ENCODE assay signal across 17 cellular contexts in the genomic region with DNA sequence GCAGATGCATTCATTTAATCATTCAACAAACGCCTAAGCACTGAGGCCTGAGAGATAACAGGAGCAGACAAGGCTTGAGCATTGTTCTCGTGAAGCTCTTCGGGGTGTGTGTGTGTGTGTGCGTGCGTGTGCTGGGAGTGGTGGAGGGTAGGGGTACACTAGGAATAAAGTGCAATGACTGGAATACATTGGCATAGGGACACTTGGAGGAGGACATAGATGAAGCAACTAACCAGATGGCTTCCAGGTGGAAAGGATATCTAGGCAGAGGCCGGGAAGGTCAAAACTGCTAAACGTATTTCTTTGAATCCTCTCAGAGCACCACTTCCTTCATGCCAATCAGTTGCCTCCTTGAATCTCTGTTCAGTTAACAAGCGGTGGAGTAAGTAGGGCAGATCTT. TPM values are rescaled to one million over a fixed set of nuclear protein-coding genes. Genes with fewer than 3 reads are reported as not detected.
"Had no signal": no experiment of that assay in that cellular context is flagged by ENCODE, and none has a peak within 500 bp of the region (broad histone marks: within the 10 kb centered on the region; RNA-seq: fewer than 3 reads in every experiment).

No MANE protein-coding gene starts in this region.

- ATAC-seq: activated CD4-positive, CD25-positive, alpha-beta regulatory T cell treated with anti-CD3 and anti-CD28 coated beads, Interleukin-2, amount 50 U/mL, for 24 hours; effector memory CD8-positive, alpha-beta T cell; heart left ventricle; left colon; lower lobe of right lung; sciatic nerve had no signal

- H3K4me3 ChIP-seq: adrenal gland, heart left ventricle, lower lobe of right lung, SJCRH30, suprapubic skin had no signal

- H3K9me3 Mint-ChIP-seq: effector memory CD8-positive, alpha-beta T cell; stimulated activated naive CD8-positive, alpha-beta T cell treated with anti-CD3 and anti-CD28 coated beads, Interleukin-15, Interleukin-2, amounts not matched to agents 100 ng/mL and 50 ng/mL, for 24 hours had no signal

- H3K27me3 ChIP-seq: adrenal gland, heart left ventricle, SJCRH30, suprapubic skin had no signal

- H3K9me3 ChIP-seq: heart left ventricle, lower lobe of right lung, SJCRH30, suprapubic skin had no signal

- H3K36me3 ChIP-seq: adrenal gland, heart left ventricle, lower lobe of right lung, SJCRH30, suprapubic skin had no signal

- H3K4me3 Mint-ChIP-seq: effector memory CD8-positive, alpha-beta T cell; stimulated activated naive CD8-positive, alpha-beta T cell treated with anti-CD3 and anti-CD28 coated beads, Interleukin-15, Interleukin-2, amounts not matched to agents 100 ng/mL and 50 ng/mL, for 24 hours had no signal

- H3K27ac Mint-ChIP-seq: effector memory CD8-positive, alpha-beta T cell; stimulated activated naive CD8-positive, alpha-beta T cell treated with anti-CD3 and anti-CD28 coated beads, Interleukin-15, Interleukin-2, amounts not matched to agents 100 ng/mL and 50 ng/mL, for 24 hours had no signal

- H3K27ac ChIP-seq: adrenal gland, heart left ventricle, lower lobe of right lung, SJCRH30, suprapubic skin had no signal

- H3K4me1 ChIP-seq: adrenal gland, heart left ventricle, lower lobe of right lung, SJCRH30, suprapubic skin had no signal

- DNase-seq: activated CD8-positive, alpha-beta memory T cell treated with anti-CD3 and anti-CD28 coated beads, Interleukin-2, amount 50 U/mL, for 48 hours; activated gamma-delta T cell; adrenal gland; dermis blood vessel endothelial cell; effector memory CD8-positive, alpha-beta T cell; foreskin melanocyte; heart left ventricle; left colon; lower lobe of right lung; SJCRH30; trophoblast cell had no signal

RNA-seq across cellular contexts. Expression of a gene that starts 13.6 kb away (rescaled TPM):
- total RNA-seq: dermis blood vessel endothelial cell, fibroblast of lung, left colon, pulmonary artery endothelial cell had no signal
